In the genomic region with DNA sequence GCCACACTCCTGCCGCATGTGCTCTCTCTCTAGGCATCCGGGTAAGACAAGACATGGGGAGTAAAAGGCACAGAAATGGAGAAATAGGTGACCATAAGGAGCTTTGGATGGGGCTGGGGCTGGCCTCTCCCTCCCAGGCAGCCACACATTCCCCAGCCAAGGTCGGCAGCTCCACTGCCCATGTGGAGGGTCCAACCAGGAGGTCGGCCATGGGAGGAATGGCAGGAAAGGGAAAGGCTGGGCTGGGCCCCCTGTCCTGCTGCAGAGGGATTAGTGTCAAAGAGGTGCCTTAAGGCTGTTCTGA, we compare ENCODE assay signal across 29 cellular contexts. TPM values are rescaled to one million over a fixed set of nuclear protein-coding genes. Genes with fewer than 3 reads are reported as not detected.
DNase-seq lines count a peak whose midpoint lies in the region; ATAC-seq, FAIRE-seq and TF ChIP-seq lines count a peak whose summit lies in the region.
"Had no signal": no experiment of that assay in that cellular context is flagged by ENCODE, and none has a peak within 500 bp of the region (broad histone marks: within the 10 kb centered on the region; RNA-seq: fewer than 3 reads in every experiment).

No MANE protein-coding gene starts in this region.

- no peaks in the 10 kb centered on the region for H3K36me3 Mint-ChIP-seq in activated CD8-positive, alpha-beta memory T cell treated with anti-CD3 and anti-CD28 coated beads, Interleukin-2, amount 10 ng/mL, durations not matched to agents 7 days and 5 days
- H3K36me3 Mint-ChIP-seq: CD4-positive, alpha-beta memory T cell had no signal

- no peak for TF ChIP-seq CTCF in D721Med (IDR thresholded peaks at IDR 0.05; ENCODE audit: insufficient read depth, missing control alignments)

- no peak for FAIRE-seq in D721Med (lab: Jason Lieb, UNC)
- FAIRE-seq: A204.1, GM12878, HTR-8/SVneo had no signal

- no peak overlapping the region for H3K27ac Mint-ChIP-seq in activated CD8-positive, alpha-beta memory T cell treated with anti-CD3 and anti-CD28 coated beads, Interleukin-2, amount 10 ng/mL, durations not matched to agents 7 days and 5 days
- H3K27ac Mint-ChIP-seq: CD4-positive, alpha-beta memory T cell had no signal

- H3K9me3 Mint-ChIP-seq in activated CD8-positive, alpha-beta memory T cell treated with anti-CD3 and anti-CD28 coated beads, Interleukin-2, amount 10 ng/mL, durations not matched to agents 7 days and 5 days (ENCODE audit: low read depth): no peaks in the 10 kb centered on the region
- H3K9me3 Mint-ChIP-seq: CD4-positive, alpha-beta memory T cell had no signal

- no peak for ATAC-seq in activated CD8-positive, alpha-beta memory T cell treated with anti-CD3 and anti-CD28 coated beads, Interleukin-2, amount 10 ng/mL, durations not matched to agents 7 days and 5 days
- ATAC-seq in HG02973 (IDR thresholded peaks at IDR 0.05; ENCODE audit: unreplicated experiment) (no peak), GM19023 (IDR thresholded peaks at IDR 0.05; ENCODE audit: unreplicated experiment) (no peak)
- ATAC-seq: GM12878 had no signal

- peak; percentile 47 for DNase-seq in activated CD8-positive, alpha-beta memory T cell treated with anti-CD3 and anti-CD28 coated beads for 24 hours
- DNase-seq in activated CD8-positive, alpha-beta memory T cell treated with anti-CD3 and anti-CD28 coated beads, Interleukin-2, amount 10 ng/mL, durations not matched to agents 7 days and 5 days: no peak
- DNase-seq in HT-29 (ENCODE audit: low spot score) (peak; percentile 13), iPS-NIHi7 (ENCODE audit: extremely low spot score) (peak; percentile 7), D721Med (ENCODE audit: insufficient read length, low spot score) (no peak)
- DNase-seq: AML-193; CD4-positive, alpha-beta memory T cell; COR-L47; DMS 273 treated with DMSO at 0.1 percent for 48 hours; DMS79; EL; GDM1; KBM-7; MV-4-11; NCI-H1105 treated with DMSO at 0.1 percent for 48 hours; NCI-H2029; NCI-H526 treated with DMSO at 0.1 percent for 48 hours; PC-9; RPMI8226 had no signal

- no peaks in the 10 kb centered on the region for H3K27me3 Mint-ChIP-seq in activated CD8-positive, alpha-beta memory T cell treated with anti-CD3 and anti-CD28 coated beads, Interleukin-2, amount 10 ng/mL, durations not matched to agents 7 days and 5 days
- H3K27me3 Mint-ChIP-seq: CD4-positive, alpha-beta memory T cell had no signal

- CTCF ChIA-PET in activated CD8-positive, alpha-beta memory T cell treated with anti-CD3 and anti-CD28 coated beads, Interleukin-2, amount 10 ng/mL, durations not matched to agents 7 days and 5 days (lab: Charles Lee): no interaction called here

- H3K4me1 Mint-ChIP-seq in activated CD8-positive, alpha-beta memory T cell treated with anti-CD3 and anti-CD28 coated beads, Interleukin-2, amount 10 ng/mL, durations not matched to agents 7 days and 5 days: peaks cover 5% of the 10 kb centered on the region
- H3K4me1 Mint-ChIP-seq: CD4-positive, alpha-beta memory T cell had no signal

- H3K4me3 Mint-ChIP-seq in activated CD8-positive, alpha-beta memory T cell treated with anti-CD3 and anti-CD28 coated beads, Interleukin-2, amount 10 ng/mL, durations not matched to agents 7 days and 5 days: no peak overlapping the region
- H3K4me3 Mint-ChIP-seq: CD4-positive, alpha-beta memory T cell had no signal

RNA-seq across cellular contexts. Expression of a gene that starts 0.5 kb away (rescaled TPM):
- total RNA-seq in activated CD8-positive, alpha-beta memory T cell treated with anti-CD3 and anti-CD28 coated beads, Interleukin-2, amount 10 ng/mL, durations not matched to agents 7 days and 5 days: not detected
- 6.9 and 9.0 TPM in 2 replicates for total RNA-seq in HT-29 (2014; rRNA removed; shearing (Covaris generic))
- total RNA-seq: CD4-positive, alpha-beta memory T cell; GM12878; H4; LHCN-M2; MCF 10A; NCI-H460; Right ventricle myocardium superior had no signal

Comparison
In these comparisons a context has a peak if more than half of its experiments do, and no peak if none do; other contexts are left out.
1. DNase-seq: peak in activated CD8-positive, alpha-beta memory T cell treated with anti-CD3 and anti-CD28 coated beads for 24 hours (single experiment), HT-29 (single experiment) and iPS-NIHi7 (single experiment); none in activated CD8-positive, alpha-beta memory T cell treated with anti-CD3 and anti-CD28 coated beads, Interleukin-2, amount 10 ng/mL, durations not matched to agents 7 days and 5 days (single experiment) and D721Med (single experiment).